Comparison of ENCODE assay signal across 17 cellular contexts in the genomic region with DNA sequence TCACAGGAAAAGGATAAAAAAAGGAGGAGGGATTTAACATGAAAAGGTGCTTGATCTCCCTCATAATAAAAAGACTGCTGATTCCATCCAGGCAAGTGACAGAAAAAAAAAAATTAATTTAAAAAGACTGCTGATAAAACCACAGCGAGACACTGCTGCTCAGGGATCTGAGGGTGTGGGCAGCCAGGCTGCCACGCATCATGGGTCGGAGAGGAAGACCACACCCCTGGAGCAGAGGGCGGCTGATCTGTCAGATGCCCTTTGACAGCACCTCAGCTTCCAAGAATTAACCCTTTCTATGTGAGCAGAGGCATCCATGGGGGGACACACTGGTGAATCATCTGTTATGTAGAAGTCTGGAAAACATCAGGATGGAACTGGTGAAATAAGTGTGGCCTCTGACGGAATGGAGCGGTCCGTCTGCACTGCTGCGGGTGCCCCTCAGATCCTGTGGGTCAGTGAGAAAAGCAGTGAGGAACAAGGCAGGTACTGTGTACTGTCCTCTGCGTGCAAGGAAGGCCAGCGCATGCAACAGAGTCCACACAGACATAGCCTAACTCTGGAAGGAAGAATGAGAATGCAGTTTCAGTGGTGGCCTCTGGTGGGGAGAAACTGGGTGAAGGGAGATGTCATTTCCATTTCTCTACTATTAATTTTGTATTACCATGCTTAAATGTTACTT. TPM values are rescaled to one million over a fixed set of nuclear protein-coding genes. Genes with fewer than 3 reads are reported as not detected.
DNase-seq lines count a peak whose midpoint lies in the region; TF ChIP-seq lines count a peak whose summit lies in the region.
"Had no signal": no experiment of that assay in that cellular context is flagged by ENCODE, and none has a peak within 500 bp of the region (broad histone marks: within the 10 kb centered on the region; RNA-seq: fewer than 3 reads in every experiment).

No MANE protein-coding gene starts in this region.

- peaks cover 21% of the 10 kb centered on the region for H3K4me1 Mint-ChIP-seq in neural crest cell

- peaks cover 19% of the 10 kb centered on the region for H3K9me3 ChIP-seq in BLaER1
- no peaks in the 10 kb centered on the region for H3K9me3 ChIP-seq in Peyer's patch

- H3K9me3 Mint-ChIP-seq in neural crest cell, result peaks cover 4% of the 10 kb centered on the region

- peak overlapping the region; percentile 44 for H3K4me2 ChIP-seq in BLaER1

- intact Hi-C loops in dorsolateral prefrontal cortex (cut with DNase I), result no loop called here

- H3K27ac ChIP-seq in BLaER1 (no peak overlapping the region), dorsolateral prefrontal cortex (peak overlapping the region in 36 of 59 donors; percentile 0 to 78 (median 47)), Peyer's patch (no peak overlapping the region)
- H3K27ac ChIP-seq: C4-2B had no signal

- H3K9ac ChIP-seq in BLaER1, result no peak overlapping the region

- peaks cover 8% of the 10 kb centered on the region for H3K27me3 Mint-ChIP-seq in neural crest cell (ENCODE audit: low read depth)

- no peaks in the 10 kb centered on the region for H4K20me1 ChIP-seq in BLaER1

- peak; percentile 44 for DNase-seq in SK-N-DZ (ENCODE audit: low spot score)
- peak in 2 of 10 donors; percentile 18 to 47 for DNase-seq in dorsolateral prefrontal cortex
- no peak for DNase-seq in neural crest cell (ENCODE audit: low read depth, low spot score)
- no peak for DNase-seq in Peyer's patch
- DNase-seq in foreskin fibroblast, result no peak
- DNase-seq in activated T-cell treated with anti-CD3 and anti-CD28 coated beads, Interleukin-2, amount 50 U/mL, for 48 hours, result no peak
- DNase-seq in stimulated activated CD4-positive, alpha-beta T cell treated with anti-CD3 and anti-CD28 coated beads, Interleukin-2, amount 100 ng/mL, for 24 hours, result no peak
- DNase-seq: DMS153, EL, HCEC 1CT, NCI-H1417 treated with DMSO at 0.1 percent for 48 hours, NCI-H2029, NCI-H510A, NCI-H82, SIG-M5 had no signal

- TF ChIP-seq POLR2A in Peyer's patch (IDR thresholded peaks at IDR 0.05), result no peak

- H3K36me3 ChIP-seq in BLaER1 (no peaks in the 10 kb centered on the region), Peyer's patch (no peaks in the 10 kb centered on the region)

- H3K36me3 Mint-ChIP-seq in neural crest cell (ENCODE audit: low read depth), result peaks cover 4% of the 10 kb centered on the region

- no peak overlapping the region for H3K4me3 ChIP-seq in BLaER1
- peak overlapping the region in 3 of 59 donors; percentile 12 to 26 (median 15) for H3K4me3 ChIP-seq in dorsolateral prefrontal cortex
- H3K4me3 ChIP-seq in Peyer's patch, result no peak overlapping the region
- no peak overlapping the region for H3K4me3 ChIP-seq in foreskin fibroblast (ENCODE audit: low read depth in 1 of 2, low read length in 2 of 2)

- peaks cover 21% of the 10 kb centered on the region for H3K4me1 ChIP-seq in BLaER1
- no peaks in the 10 kb centered on the region for H3K4me1 ChIP-seq in Peyer's patch

- no peak overlapping the region for H3K4me3 Mint-ChIP-seq in neural crest cell

- H3K27ac Mint-ChIP-seq in neural crest cell (ENCODE audit: unreplicated experiment), result peak overlapping the region; percentile 8

- peak in 10 of 56 donors; percentile 7 to 47 (median 27) for TF ChIP-seq CTCF in dorsolateral prefrontal cortex (IDR thresholded peaks at IDR 0.05 in 54 of 56, conservative IDR thresholded peaks at IDR 0.05 in 2 of 56; ENCODE audit: low read depth in 1 of 56, partially characterized antibody in 56 of 56)
- no peak for TF ChIP-seq CTCF in neural crest cell (conservative IDR thresholded peaks at IDR 0.05)
- TF ChIP-seq CTCF in Peyer's patch (IDR thresholded peaks at IDR 0.05), result no peak
- no peak for TF ChIP-seq CTCF in foreskin fibroblast (IDR thresholded peaks at IDR 0.05; ENCODE audit: low read depth, low read length)

- no peaks in the 10 kb centered on the region for H3K27me3 ChIP-seq in BLaER1
- H3K27me3 ChIP-seq in dorsolateral prefrontal cortex, result no peaks in the 10 kb centered on the region
- H3K27me3 ChIP-seq in Peyer's patch, result no peaks in the 10 kb centered on the region

RNA-seq across cellular contexts. Expression of gene MAPT, which starts 19.8 kb away (rescaled TPM):
- polyA plus RNA-seq in SK-N-DZ (2014; cell fraction: cytosol; rRNA removed), result 20.5 and 21.3 TPM in 2 replicates
- polyA plus RNA-seq in SK-N-DZ (2014; cell fraction: nucleus; rRNA removed), result 9.5 and 12.6 TPM in 2 replicates
- total RNA-seq in dorsolateral prefrontal cortex (100 to 1,000 TPM; 323 to 524 (median 437) TPM), neural crest cell (9.5 and 13.0 TPM in 2 replicates), Peyer's patch (1 to 10 TPM in 1 of 4 donors, under 1 TPM in 2, not detected in 1; 0.35 to 1.6 (median 0.94) TPM)

Comparison
In these comparisons a context has a peak if more than half of its experiments do, and no peak if none do; other contexts are left out.
1. H3K27ac ChIP-seq: peak in dorsolateral prefrontal cortex (36 of 59); none in BLaER1 (single experiment) and Peyer's patch (0 of 4).
2. RNA of gene MAPT, which starts 19.8 kb away (total RNA-seq): 323 to 524 TPM in dorsolateral prefrontal cortex; 9.5 to 13.0 TPM in neural crest cell and 0.35 to 1.6 TPM in Peyer's patch; every median in the first group is over 10 times any median in the second.